ENCODE assay signal across 14 cellular contexts in the genomic region with DNA sequence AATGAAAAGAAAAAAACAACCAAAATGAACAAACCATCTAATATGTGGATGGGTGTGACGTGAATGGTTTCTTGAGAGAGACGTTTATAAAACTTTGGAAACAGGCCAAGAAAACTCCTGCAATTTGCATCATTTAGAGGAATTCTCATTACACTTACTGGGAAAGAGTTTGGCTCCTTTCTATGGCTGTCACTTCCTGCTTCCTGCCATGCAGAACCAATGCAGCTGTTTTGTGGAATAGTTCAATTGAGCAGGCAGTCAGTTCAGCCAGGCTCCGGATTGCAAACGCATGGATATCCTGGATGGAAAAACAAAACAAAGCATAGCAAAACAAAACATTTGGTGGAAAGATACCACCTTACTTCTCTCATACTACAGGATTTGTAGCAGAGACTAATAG. TPM values are rescaled to one million over a fixed set of nuclear protein-coding genes. Genes with fewer than 3 reads are reported as not detected.
DNase-seq lines count a peak whose midpoint lies in the region; ATAC-seq and TF ChIP-seq lines count a peak whose summit lies in the region.
"Had no signal": no experiment of that assay in that cellular context is flagged by ENCODE, and none has a peak within 500 bp of the region (broad histone marks: within the 10 kb centered on the region; RNA-seq: fewer than 3 reads in every experiment).

No MANE protein-coding gene starts in this region.

- H3K4me3 ChIP-seq in AG10803 (ENCODE audit: low read length) (no peak overlapping the region), choroid plexus epithelial cell (ENCODE audit: low read depth, low read length) (no peak overlapping the region), right atrium auricular region (no peak overlapping the region), rectal smooth muscle tissue (ENCODE audit: low read length) (no peak overlapping the region)

- CTCF ChIA-PET in activated CD8-positive, alpha-beta T cell treated with anti-CD3 and anti-CD28 coated beads, Interleukin-2, amount 10 ng/mL, durations not matched to agents 7 days and 5 days (lab: Charles Lee), result no interaction called here

- H3K4me1 Mint-ChIP-seq in activated CD8-positive, alpha-beta T cell treated with anti-CD3 and anti-CD28 coated beads, Interleukin-2, amount 10 ng/mL, durations not matched to agents 7 days and 5 days (ENCODE audit: low read depth), result no peaks in the 10 kb centered on the region
- H3K4me1 Mint-ChIP-seq: activated B cell treated with CpG ODN at 0.5 μM for 24 hours had no signal

- H3K4me3 Mint-ChIP-seq in activated CD8-positive, alpha-beta T cell treated with anti-CD3 and anti-CD28 coated beads, Interleukin-2, amount 10 ng/mL, durations not matched to agents 7 days and 5 days, result no peak overlapping the region
- H3K4me3 Mint-ChIP-seq: activated B cell treated with CpG ODN at 0.5 μM for 24 hours, naive B cell had no signal

- H3K27me3 ChIP-seq in right atrium auricular region (no peaks in the 10 kb centered on the region), rectal smooth muscle tissue (ENCODE audit: control insufficient read depth, insufficient read depth, low read length) (no peaks in the 10 kb centered on the region)

- H3K27me3 Mint-ChIP-seq in activated CD8-positive, alpha-beta T cell treated with anti-CD3 and anti-CD28 coated beads, Interleukin-2, amount 10 ng/mL, durations not matched to agents 7 days and 5 days (ENCODE audit: low read depth), result no peaks in the 10 kb centered on the region
- H3K27me3 Mint-ChIP-seq: activated B cell treated with CpG ODN at 0.5 μM for 24 hours, naive B cell had no signal

- H3K9me3 ChIP-seq in right atrium auricular region, result no peaks in the 10 kb centered on the region

- ATAC-seq in activated CD8-positive, alpha-beta T cell treated with anti-CD3 and anti-CD28 coated beads, Interleukin-2, amount 10 ng/mL, durations not matched to agents 7 days and 5 days, result no peak
- no peak for ATAC-seq in GM21515 (IDR thresholded peaks at IDR 0.05; ENCODE audit: unreplicated experiment)
- ATAC-seq: SK-N-SH treated with all-trans-retinoic acid at 6 μM for 48 hours had no signal

- POLR2A ChIA-PET in activated CD8-positive, alpha-beta T cell treated with anti-CD3 and anti-CD28 coated beads, Interleukin-2, amount 10 ng/mL, durations not matched to agents 7 days and 5 days (lab: Charles Lee), result no interaction called here

- H3K36me3 ChIP-seq in right atrium auricular region (peaks cover 20% of the 10 kb centered on the region), rectal smooth muscle tissue (ENCODE audit: control insufficient read depth, insufficient read depth, low read length) (peaks cover 6% of the 10 kb centered on the region)

- H3K9ac ChIP-seq in rectal smooth muscle tissue (ENCODE audit: low read length), result no peak overlapping the region

- H3K27ac ChIP-seq in right atrium auricular region (peak overlapping the region; percentile 58 to 75), rectal smooth muscle tissue (ENCODE audit: low read depth, low read length) (peak overlapping the region; percentile 64)

- peaks cover 10% of the 10 kb centered on the region for H3K36me3 Mint-ChIP-seq in activated CD8-positive, alpha-beta T cell treated with anti-CD3 and anti-CD28 coated beads, Interleukin-2, amount 10 ng/mL, durations not matched to agents 7 days and 5 days (ENCODE audit: low read depth)

- H3K27ac Mint-ChIP-seq in activated CD8-positive, alpha-beta T cell treated with anti-CD3 and anti-CD28 coated beads, Interleukin-2, amount 10 ng/mL, durations not matched to agents 7 days and 5 days, result no peak overlapping the region
- H3K27ac Mint-ChIP-seq: activated B cell treated with CpG ODN at 0.5 μM for 24 hours had no signal

- peak; percentile 45 for DNase-seq in AG10803 (ENCODE audit: low read depth)
- DNase-seq in choroid plexus epithelial cell (ENCODE audit: low read depth), result peak; percentile 18
- DNase-seq in right atrium auricular region (ENCODE audit: low spot score), result no peak
- no peak for DNase-seq in activated CD8-positive, alpha-beta T cell treated with anti-CD3 and anti-CD28 coated beads, Interleukin-2, amount 10 ng/mL, durations not matched to agents 7 days and 5 days
- DNase-seq in activated T-cell treated with anti-CD3 and anti-CD28 coated beads, Interleukin-2, amount 50 U/mL, for 48 hours, result no peak
- no peak for DNase-seq in activated naive CD4-positive, alpha-beta T cell (lab: John Stamatoyannopoulos, UW)
- DNase-seq: activated B cell treated with CpG ODN at 0.5 μM for 24 hours; effector CD4-positive, alpha-beta T cell; KG1; naive B cell; NCI-H1694 treated with DMSO at 0.1 percent for 48 hours had no signal

- no peaks in the 10 kb centered on the region for H3K9me3 Mint-ChIP-seq in activated CD8-positive, alpha-beta T cell treated with anti-CD3 and anti-CD28 coated beads, Interleukin-2, amount 10 ng/mL, durations not matched to agents 7 days and 5 days (ENCODE audit: insufficient read depth)

- no peak for TF ChIP-seq CTCF in AG10803 (conservative IDR thresholded peaks at IDR 0.05; ENCODE audit: low read length)
- no peak for TF ChIP-seq CTCF in choroid plexus epithelial cell (conservative IDR thresholded peaks at IDR 0.05; ENCODE audit: low read depth, low read length)
- no peak for TF ChIP-seq CTCF in right atrium auricular region (IDR thresholded peaks at IDR 0.05)

- H3K4me1 ChIP-seq in right atrium auricular region (peaks cover 0 to 13% of the 10 kb centered on the region in 2 donors), rectal smooth muscle tissue (ENCODE audit: control insufficient read depth, insufficient read depth, low read length) (no peaks in the 10 kb centered on the region)

RNA-seq across cellular contexts. Expression of gene FAM114A2, which starts 36.6 kb away (rescaled TPM):
- total RNA-seq in right atrium auricular region, result 10 to 100 TPM; 11.1 to 18.5 TPM
- 10 to 100 TPM; 17.8 to 23.1 TPM for total RNA-seq in activated CD8-positive, alpha-beta T cell treated with anti-CD3 and anti-CD28 coated beads, Interleukin-2, amount 10 ng/mL, durations not matched to agents 7 days and 5 days

RNA-seq across cellular contexts. Expression of gene MFAP3, which starts 36.7 kb away (rescaled TPM):
- 10 to 100 TPM; 34.3 to 72.4 TPM for total RNA-seq in right atrium auricular region
- 10 to 100 TPM; 21.0 to 23.0 TPM for total RNA-seq in activated CD8-positive, alpha-beta T cell treated with anti-CD3 and anti-CD28 coated beads, Interleukin-2, amount 10 ng/mL, durations not matched to agents 7 days and 5 days

Comparison
In these comparisons a context has a peak if more than half of its experiments do, and no peak if none do; other contexts are left out.
1. DNase-seq: peak in AG10803 (single experiment) and choroid plexus epithelial cell (single experiment); none in right atrium auricular region (single experiment), activated CD8-positive, alpha-beta T cell treated with anti-CD3 and anti-CD28 coated beads, Interleukin-2, amount 10 ng/mL, durations not matched to agents 7 days and 5 days (single experiment), activated T-cell treated with anti-CD3 and anti-CD28 coated beads, Interleukin-2, amount 50 U/mL, for 48 hours (0 of 2) and activated naive CD4-positive, alpha-beta T cell (0 of 4).